Comparison of ENCODE assay signal across 18 cellular contexts in the genomic region with DNA sequence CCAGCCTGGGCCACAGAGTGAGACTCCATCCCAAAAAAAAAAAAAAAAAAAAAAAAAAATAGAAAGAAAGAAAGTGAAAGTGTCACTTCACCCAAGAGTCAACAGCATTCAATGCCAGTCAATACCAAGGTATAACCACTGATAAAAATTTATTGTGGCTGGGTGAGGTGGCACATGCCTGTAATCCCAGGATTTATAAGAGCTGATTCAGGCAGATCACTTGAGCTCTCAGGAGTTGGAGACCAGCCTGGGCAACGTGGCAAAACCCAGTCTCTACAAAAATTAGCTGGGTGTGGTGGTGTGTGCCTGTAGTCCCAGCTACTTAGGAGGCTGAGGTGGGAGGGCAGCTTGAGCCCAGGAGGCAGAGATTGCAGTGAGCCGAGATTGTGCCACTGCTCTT. TPM values are rescaled to one million over a fixed set of nuclear protein-coding genes. Genes with fewer than 3 reads are reported as not detected.
DNase-seq lines count a peak whose midpoint lies in the region; ATAC-seq and TF ChIP-seq lines count a peak whose summit lies in the region.
"Had no signal": no experiment of that assay in that cellular context is flagged by ENCODE, and none has a peak within 500 bp of the region (broad histone marks: within the 10 kb centered on the region; RNA-seq: fewer than 3 reads in every experiment).

No MANE protein-coding gene starts in this region.

- no peaks in the 10 kb centered on the region for H3K27me3 Mint-ChIP-seq in CD8-positive, alpha-beta T cell (ENCODE audit: low read depth)
- H3K27me3 Mint-ChIP-seq: CD4-positive, alpha-beta memory T cell had no signal

- no peak overlapping the region for H3K4me3 Mint-ChIP-seq in CD8-positive, alpha-beta T cell
- H3K4me3 Mint-ChIP-seq: CD4-positive, alpha-beta memory T cell had no signal

- H3K36me3 ChIP-seq in Panc1 (ENCODE audit: control insufficient read depth, insufficient read depth, low read length), result no peaks in the 10 kb centered on the region
- no peaks in the 10 kb centered on the region for H3K36me3 ChIP-seq in spleen
- no peaks in the 10 kb centered on the region for H3K36me3 ChIP-seq in tibial artery
- H3K36me3 ChIP-seq in CD8-positive, alpha-beta T cell (ENCODE audit: insufficient read depth, low read length), result no peaks in the 10 kb centered on the region
- H3K36me3 ChIP-seq: BLaER1 had no signal

- CTCF ChIA-PET in Panc1 (lab: Charles Lee), result interaction anchor here (1.6 kb wide), 1 partner anchor 34 kb away, joined by 3 read pairs; no protein-coding TSS in a partner anchor
- CTCF ChIA-PET in CD8-positive, alpha-beta T cell (lab: Charles Lee), result no interaction called here

- no peak for TF ChIP-seq CTCF in GM13976 (IDR thresholded peaks at IDR 0.05; ENCODE audit: borderline replicate concordance, control extremely low read depth, extremely low read depth, insufficient read depth, missing control alignments)
- no peak for TF ChIP-seq CTCF in Panc1 (IDR thresholded peaks at IDR 0.05)
- TF ChIP-seq CTCF in spleen (IDR thresholded peaks at IDR 0.05 in 8 of 11, conservative IDR thresholded peaks at IDR 0.05 in 3 of 11), result no peak
- no peak for TF ChIP-seq CTCF in tibial artery (IDR thresholded peaks at IDR 0.05)
- TF ChIP-seq CTCF in CD8-positive, alpha-beta T cell (IDR thresholded peaks at IDR 0.05), result no peak

- H3K4me1 ChIP-seq in Panc1 (ENCODE audit: control insufficient read depth, insufficient read depth, low read length), result no peaks in the 10 kb centered on the region
- peaks cover 0 to 2% (median under 1%) of the 10 kb centered on the region in 6 donors for H3K4me1 ChIP-seq in spleen
- no peaks in the 10 kb centered on the region for H3K4me1 ChIP-seq in tibial artery
- no peaks in the 10 kb centered on the region for H3K4me1 ChIP-seq in CD8-positive, alpha-beta T cell (ENCODE audit: insufficient read depth, low read length)
- H3K4me1 ChIP-seq: BLaER1 had no signal

- WGBS in spleen, 5 donors, result 68 to 83% (median 71%) methylated on average over 2 of the region's 2 CpGs

- DNase-seq in GM13976 (ENCODE audit: low spot score) (peak; percentile 3), Panc1 (ENCODE audit: low read depth, low spot score) (no peak), left colon (peak; percentile 23 to 62), spleen (peak; percentile 4), tibial artery (no peak)
- no peak for DNase-seq in CD8-positive, alpha-beta T cell
- DNase-seq: Calu3; CD4-positive, alpha-beta memory T cell; DMS53; NCI-H1105 treated with DMSO at 0.1 percent for 48 hours; NCI-H1694 treated with DMSO at 0.1 percent for 48 hours; NCI-H2107; NCI-H510A; NCI-H748 treated with DMSO at 0.1 percent for 48 hours; SIG-M5 had no signal

- intact Hi-C loops in Panc1 (cut with micrococcal nuclease; ENCODE audit: unreplicated experiment), result no loop called here
- intact Hi-C loops in left colon (cut with DNase I, micrococcal nuclease), result no loop called here
- intact Hi-C loops in spleen (cut with DNase I; ENCODE audit: low total_unique reads), result no loop called here
- intact Hi-C loops in tibial artery (cut with DNase I; ENCODE audit: low total_unique reads), result no loop called here
- intact Hi-C loops in CD8-positive, alpha-beta T cell (cut with DNase I, micrococcal nuclease), result no loop called here

- H3K27me3 ChIP-seq in Panc1 (ENCODE audit: control insufficient read depth, insufficient read depth, low read length) (no peaks in the 10 kb centered on the region), spleen (replicated peaks in 1 of 7) (no peaks in the 10 kb centered on the region), tibial artery (no peaks in the 10 kb centered on the region)
- no peaks in the 10 kb centered on the region for H3K27me3 ChIP-seq in CD8-positive, alpha-beta T cell (ENCODE audit: insufficient read depth, low read length)
- H3K27me3 ChIP-seq: BLaER1 had no signal

- ATAC-seq in Panc1 (0 out of 2 replicates have a peak, but pooled peaks have one; percentile 32), left colon (peak; percentile 97), GM18520 (IDR thresholded peaks at IDR 0.05; ENCODE audit: unreplicated experiment) (no peak)
- no peak for ATAC-seq in CD8-positive, alpha-beta T cell

- no peaks in the 10 kb centered on the region for H3K9me3 ChIP-seq in Panc1 (ENCODE audit: control insufficient read depth, insufficient read depth, low read depth, low read length)
- H3K9me3 ChIP-seq in spleen, result peaks cover 0 to 5% (median 1%) of the 10 kb centered on the region in 8 donors
- H3K9me3 ChIP-seq in tibial artery, result no peaks in the 10 kb centered on the region
- H3K9me3 ChIP-seq in CD8-positive, alpha-beta T cell (ENCODE audit: low read length), result peaks cover under 1% of the 10 kb centered on the region

- no peak overlapping the region for H3K27ac ChIP-seq in Panc1 (ENCODE audit: low read length)
- H3K27ac ChIP-seq in spleen, result no peak overlapping the region
- H3K27ac ChIP-seq in tibial artery, result no peak overlapping the region
- H3K27ac ChIP-seq in CD8-positive, alpha-beta T cell (ENCODE audit: low read depth, low read length), result no peak overlapping the region
- H3K27ac ChIP-seq: BLaER1, RWPE1 had no signal

- no peak for TF ChIP-seq POLR2A in spleen (IDR thresholded peaks at IDR 0.05)

- BruUV-seq in Panc1 (replicated peaks; lab: Mats Ljungman, UMichigan), result no TSS peak

- in situ Hi-C loops in GM13976 (cut with MboI; ENCODE audit: low sequenced_read_pairs, unreplicated experiment) (no loop called here), Panc1 (cut with HindIII; ENCODE audit: low pct_unique_long_range_greater_than_20kb, low sequenced_read_pairs) (no loop called here)

- H3K36me3 Mint-ChIP-seq in CD8-positive, alpha-beta T cell, result no peaks in the 10 kb centered on the region

- H3K9me3 Mint-ChIP-seq in CD8-positive, alpha-beta T cell, result peaks cover 2% of the 10 kb centered on the region

- no peak overlapping the region for H3K4me3 ChIP-seq in Panc1 (ENCODE audit: low read depth in 2 of 2, low read length in 2 of 2)
- no peak overlapping the region for H3K4me3 ChIP-seq in spleen
- no peak overlapping the region for H3K4me3 ChIP-seq in tibial artery
- H3K4me3 ChIP-seq in CD8-positive, alpha-beta T cell (ENCODE audit: low read depth, low read length), result no peak overlapping the region
- H3K4me3 ChIP-seq: BLaER1 had no signal

- no peak overlapping the region for H3K27ac Mint-ChIP-seq in CD8-positive, alpha-beta T cell
- H3K27ac Mint-ChIP-seq: CD4-positive, alpha-beta memory T cell had no signal

- POLR2A ChIA-PET in Panc1 (lab: Charles Lee), result no interaction called here
- POLR2A ChIA-PET in CD8-positive, alpha-beta T cell (lab: Charles Lee), result interaction anchor here (0.6 to 0.7 kb wide), 2 partner anchors 19 to 179 kb away, joined by 3 to 5 read pairs; no protein-coding TSS in a partner anchor

- H3K4me1 Mint-ChIP-seq in CD8-positive, alpha-beta T cell (ENCODE audit: low read depth), result no peaks in the 10 kb centered on the region

RNA-seq across cellular contexts. Expression of a gene that starts 46.5 kb away (rescaled TPM):
- 73.9 TPM for total RNA-seq in Panc1 (2021; ENCODE audit: unreplicated experiment)
- 60.1 TPM for polyA plus RNA-seq in Panc1 (2012; ENCODE audit: insufficient read length)
- 10 to 100 TPM; 54.9 to 55.9 TPM for total RNA-seq in left colon
- 10 to 100 TPM; 25.8 to 43.8 (median 37.9) TPM for total RNA-seq in spleen
- polyA plus RNA-seq in spleen, result 1 to 10 TPM; 4.6 to 9.1 (median 5.1) TPM
- total RNA-seq in CD8-positive, alpha-beta T cell, result 10 to 100 TPM; 14.7 to 15.0 TPM

Comparison
In these comparisons a context has a peak if more than half of its experiments do, and no peak if none do; other contexts are left out.
1. DNase-seq: peak in GM13976 (single experiment), left colon (2 of 2) and spleen (single experiment); none in Panc1 (single experiment), tibial artery (0 of 2) and CD8-positive, alpha-beta T cell (0 of 7).
2. ATAC-seq: peak in Panc1 (single experiment) and left colon (single experiment); none in GM18520 (single experiment) and CD8-positive, alpha-beta T cell (single experiment).